In the genomic region with DNA sequence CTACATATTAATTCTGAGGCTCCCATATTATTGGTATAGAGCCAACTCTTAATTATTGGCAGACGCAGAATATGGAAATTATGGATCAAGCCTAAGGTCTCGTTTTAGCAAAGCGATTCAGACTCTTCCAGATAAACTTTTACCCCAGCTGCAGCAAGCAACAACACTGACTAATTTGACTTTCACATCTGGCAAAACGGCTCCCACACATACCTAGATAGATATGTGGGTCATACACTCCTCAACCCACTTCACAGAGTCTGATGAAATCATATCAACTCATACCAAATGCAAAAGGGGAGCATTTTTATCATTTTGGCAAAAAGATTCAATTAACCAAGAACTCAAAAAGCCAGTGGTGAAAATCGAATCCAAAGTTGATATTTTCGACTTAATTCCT, we compare ENCODE assay signal across 36 cellular contexts. TPM values are rescaled to one million over a fixed set of nuclear protein-coding genes. Genes with fewer than 3 reads are reported as not detected.
"Had no signal": no experiment of that assay in that cellular context is flagged by ENCODE, and none has a peak within 500 bp of the region (broad histone marks: within the 10 kb centered on the region; RNA-seq: fewer than 3 reads in every experiment).

No MANE protein-coding gene starts in this region.

- H3K36me3 ChIP-seq: adrenal gland, ascending aorta, cardiac muscle cell had no signal

- H3K9me3 ChIP-seq: adrenal gland, ascending aorta had no signal

- ATAC-seq: activated CD8-positive, alpha-beta T cell treated with anti-CD3 and anti-CD28 coated beads for 36 hours; activated naive CD4-positive, alpha-beta T cell treated with anti-CD3 and anti-CD28 coated beads, Interleukin-2, amount 50 U/mL, for 72 hours; activated T-cell treated with anti-CD3 and anti-CD28 coated beads, Interleukin-2, amount 50 U/mL, for 4 hours; activated T-cell treated with anti-CD3 and anti-CD28 coated beads, Interleukin-2, amount 50 U/mL, for 72 hours; activated T-helper 17 cell treated with anti-CD3 and anti-CD28 coated beads, Interleukin-2, amount 50 U/mL, for 72 hours had no signal

- H3K36me3 Mint-ChIP-seq: activated CD4-positive, alpha-beta memory T cell treated with anti-CD3 and anti-CD28 coated beads for 36 hours; activated naive CD8-positive, alpha-beta T cell treated with anti-CD3 and anti-CD28 coated beads for 36 hours; brain had no signal

- H3K4me1 Mint-ChIP-seq: activated B cell treated with CpG ODN at 0.5 μM for 24 hours; activated T-helper 17 cell treated with anti-CD3 and anti-CD28 coated beads, Interleukin-2, amount 50 U/mL, for 72 hours; brain had no signal

- H3K27me3 ChIP-seq: ascending aorta, cardiac muscle cell had no signal

- H3K4me3 Mint-ChIP-seq: activated B cell treated with CpG ODN at 0.5 μM for 24 hours; activated CD4-positive, alpha-beta memory T cell treated with anti-CD3 and anti-CD28 coated beads for 36 hours; activated CD4-positive, alpha-beta T cell treated with anti-CD3 and anti-CD28 coated beads, Interleukin-2, amount 10 ng/mL, durations not matched to agents 24 days and 14 days; activated CD8-positive, alpha-beta T cell treated with anti-CD3 and anti-CD28 coated beads for 36 hours; activated naive CD4-positive, alpha-beta T cell treated with anti-CD3 and anti-CD28 coated beads for 36 hours; activated naive CD8-positive, alpha-beta T cell treated with anti-CD3 and anti-CD28 coated beads for 36 hours; activated T-cell treated with anti-CD3 and anti-CD28 coated beads, Interleukin-2, amount 50 U/mL, for 4 hours; activated T-cell treated with anti-CD3 and anti-CD28 coated beads, Interleukin-2, amount 50 U/mL, for 72 hours; activated T-helper 1 cell treated with anti-CD3 and anti-CD28 coated beads, Interleukin-12 subunit alpha, Interleukin-12 subunit beta, Interleukin-2, Interleukin-4 antibody, amounts not matched to agents 30 ng/mL and 10 ng/mL and 1 ng/mL, durations not matched to agents 14 hours and 24 hours and 36 hours; activated T-helper 17 cell treated with anti-CD3 and anti-CD28 coated beads, Interleukin-2, amount 50 U/mL, for 72 hours; brain; T-helper 1 cell treated with Interleukin-12 subunit alpha and Interleukin-12 subunit beta and Interleukin-4 antibody, amounts not matched to agents 30 μg/mL and 1 μg/mL, for 36 hours; T-helper 2 cell treated with Interferon-gamma antibody and Interleukin-4, amounts not matched to agents 5 μg/mL and 100 μg/mL, for 36 hours had no signal

- H3K27ac Mint-ChIP-seq: activated B cell treated with CpG ODN at 0.5 μM for 24 hours; activated CD4-positive, alpha-beta memory T cell treated with anti-CD3 and anti-CD28 coated beads for 36 hours; activated CD4-positive, alpha-beta T cell treated with anti-CD3 and anti-CD28 coated beads, Interleukin-2, amount 10 ng/mL, durations not matched to agents 24 days and 14 days; activated CD8-positive, alpha-beta T cell treated with anti-CD3 and anti-CD28 coated beads for 36 hours; activated naive CD4-positive, alpha-beta T cell treated with anti-CD3 and anti-CD28 coated beads for 36 hours; activated naive CD4-positive, alpha-beta T cell treated with anti-CD3 and anti-CD28 coated beads, Interleukin-2, amount 50 U/mL, for 72 hours; activated naive CD8-positive, alpha-beta T cell treated with anti-CD3 and anti-CD28 coated beads for 36 hours; activated T-cell treated with anti-CD3 and anti-CD28 coated beads, Interleukin-2, amount 50 U/mL, for 72 hours; activated T-helper 1 cell treated with anti-CD3 and anti-CD28 coated beads, Interleukin-12 subunit alpha, Interleukin-12 subunit beta, Interleukin-2, Interleukin-4 antibody, amounts not matched to agents 30 ng/mL and 10 ng/mL and 1 ng/mL, durations not matched to agents 14 hours and 24 hours and 36 hours; activated T-helper 17 cell treated with anti-CD3 and anti-CD28 coated beads, Interleukin-2, amount 50 U/mL, for 72 hours; brain; T-helper 1 cell treated with Interleukin-12 subunit alpha and Interleukin-12 subunit beta and Interleukin-4 antibody, amounts not matched to agents 30 μg/mL and 1 μg/mL, for 36 hours; T-helper 2 cell treated with Interferon-gamma antibody and Interleukin-4, amounts not matched to agents 5 μg/mL and 100 μg/mL, for 36 hours had no signal

- DNase-seq: activated B cell treated with CpG ODN at 0.5 μM for 24 hours; activated CD4-positive, alpha-beta memory T cell treated with anti-CD3 and anti-CD28 coated beads for 36 hours; activated CD4-positive, alpha-beta T cell treated with anti-CD3 and anti-CD28 coated beads for 4 hours; activated CD4-positive, alpha-beta T cell treated with anti-CD3 and anti-CD28 coated beads, Interleukin-2, amount 10 ng/mL, durations not matched to agents 24 days and 14 days; activated CD4-positive, alpha-beta T cell treated with anti-CD3 and anti-CD28 coated beads, Interleukin-2, amount 50 U/mL, for 1 hour; activated CD4-positive, alpha-beta T cell treated with anti-CD3 and anti-CD28 coated beads, Interleukin-2, amount 50 U/mL, for 4 hours; activated CD4-positive, CD25-positive, alpha-beta regulatory T cell treated with anti-CD3 and anti-CD28 coated beads, Interleukin-2, amount 50 U/mL, for 72 hours; activated CD8-positive, alpha-beta memory T cell treated with anti-CD3 and anti-CD28 coated beads, Interleukin-2, amount 50 U/mL, for 4 hours; activated CD8-positive, alpha-beta T cell treated with anti-CD3 and anti-CD28 coated beads for 36 hours; activated effector memory CD4-positive, alpha-beta T cell treated with anti-CD3 and anti-CD28 coated beads, Interleukin-2, amount 50 U/mL, for 16 hours; activated gamma-delta T cell treated with Interleukin-2 at 50 U/mL for 16 hours; activated naive CD4-positive, alpha-beta T cell; activated naive CD4-positive, alpha-beta T cell treated with anti-CD3 and anti-CD28 coated beads for 36 hours; activated naive CD4-positive, alpha-beta T cell treated with anti-CD3 and anti-CD28 coated beads, Interleukin-2, amount 50 U/mL, for 16 hours; activated naive CD8-positive, alpha-beta T cell treated with anti-CD3 and anti-CD28 coated beads for 36 hours; activated T-cell treated with anti-CD3 and anti-CD28 coated beads for 4 hours; activated T-cell treated with anti-CD3 and anti-CD28 coated beads, Interleukin-2, amount 50 U/mL, for 1 hour; activated T-cell treated with anti-CD3 and anti-CD28 coated beads, Interleukin-2, amount 50 U/mL, for 4 hours; activated T-cell treated with anti-CD3 and anti-CD28 coated beads, Interleukin-2, amount 50 U/mL, for 72 hours; adrenal gland; amygdala; anterior cingulate cortex; central memory CD4-positive, alpha-beta T cell; T-helper 1 cell; T-helper 2 cell; T-helper 9 cell had no signal

- H3K4me3 ChIP-seq: adrenal gland, ascending aorta, cardiac muscle cell had no signal

- H3K9me3 Mint-ChIP-seq: activated naive CD4-positive, alpha-beta T cell treated with anti-CD3 and anti-CD28 coated beads for 36 hours; activated T-cell treated with anti-CD3 and anti-CD28 coated beads, Interleukin-2, amount 50 U/mL, for 4 hours; activated T-helper 1 cell treated with anti-CD3 and anti-CD28 coated beads, Interleukin-12 subunit alpha, Interleukin-12 subunit beta, Interleukin-2, Interleukin-4 antibody, amounts not matched to agents 30 ng/mL and 10 ng/mL and 1 ng/mL, durations not matched to agents 14 hours and 24 hours and 36 hours; T-helper 1 cell treated with Interleukin-12 subunit alpha and Interleukin-12 subunit beta and Interleukin-4 antibody, amounts not matched to agents 30 μg/mL and 1 μg/mL, for 36 hours; T-helper 2 cell treated with Interferon-gamma antibody and Interleukin-4, amounts not matched to agents 5 μg/mL and 100 μg/mL, for 36 hours had no signal

- H3K27ac ChIP-seq: adrenal gland, ascending aorta, cardiac muscle cell, VCaP had no signal

- H3K4me1 ChIP-seq: adrenal gland, ascending aorta had no signal

RNA-seq across cellular contexts. Expression of gene KDR, which starts 36.3 kb away (rescaled TPM):
- total RNA-seq: activated B cell treated with CpG ODN at 0.5 μM for 24 hours; activated CD4-positive, alpha-beta memory T cell treated with anti-CD3 and anti-CD28 coated beads for 36 hours; activated CD4-positive, alpha-beta T cell treated with anti-CD3 and anti-CD28 coated beads, Interleukin-2, amount 10 ng/mL, durations not matched to agents 24 days and 14 days; activated CD8-positive, alpha-beta memory T cell treated with anti-CD3 and anti-CD28 coated beads for 36 hours; activated CD8-positive, alpha-beta T cell treated with anti-CD3 and anti-CD28 coated beads for 36 hours; activated naive CD4-positive, alpha-beta T cell treated with anti-CD3 and anti-CD28 coated beads for 36 hours; activated naive CD4-positive, alpha-beta T cell treated with anti-CD3 and anti-CD28 coated beads, Interleukin-2, amount 50 U/mL, for 72 hours; activated T-cell treated with anti-CD3 and anti-CD28 coated beads, Interleukin-2, amount 50 U/mL, for 72 hours; activated T-helper 1 cell treated with anti-CD3 and anti-CD28 coated beads, Interleukin-12 subunit alpha, Interleukin-12 subunit beta, Interleukin-2, Interleukin-4 antibody, amounts not matched to agents 30 ng/mL and 10 ng/mL and 1 ng/mL, durations not matched to agents 14 hours and 24 hours and 36 hours; activated T-helper 17 cell treated with anti-CD3 and anti-CD28 coated beads, Interleukin-2, amount 50 U/mL, for 72 hours had no signal
